ENCODE assay signal across 8 cellular contexts in the genomic region with DNA sequence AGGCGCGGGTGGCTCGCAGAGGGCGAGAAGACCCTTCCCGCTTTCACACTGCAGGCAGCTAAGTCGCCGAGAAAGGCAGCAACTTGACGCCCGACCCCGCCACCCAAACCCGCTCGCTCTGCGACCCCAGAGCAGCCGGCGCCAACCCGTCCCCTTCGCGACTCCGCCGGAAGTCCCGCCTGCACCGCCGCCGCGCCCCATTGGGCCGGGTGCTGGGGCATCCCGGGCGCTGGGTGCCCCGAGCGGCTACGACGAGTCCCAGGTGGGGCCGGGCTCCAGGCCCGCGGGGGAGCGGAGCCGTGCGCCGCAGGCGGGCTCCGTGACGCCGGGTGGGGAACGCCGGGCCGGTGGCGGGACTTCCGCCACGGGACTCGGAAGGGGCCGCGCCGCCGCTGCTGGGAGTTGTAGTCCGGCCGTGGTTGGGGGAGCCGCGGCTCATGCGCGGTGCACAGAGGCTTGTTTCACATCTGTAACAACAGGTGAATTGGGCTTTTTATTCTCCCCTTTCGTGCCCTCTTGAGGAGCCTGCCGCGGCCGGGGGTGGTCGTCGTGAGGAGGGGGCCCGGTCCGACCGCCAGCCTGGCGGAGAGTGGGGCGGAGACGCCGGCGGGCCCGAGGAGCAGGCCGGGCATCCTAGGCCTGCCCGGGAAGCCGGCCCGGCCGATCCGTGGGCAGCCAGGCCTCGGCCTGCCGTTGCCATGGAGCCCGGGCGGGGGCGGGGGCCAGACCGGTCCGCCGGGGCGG. TPM values are rescaled to one million over a fixed set of nuclear protein-coding genes. Genes with fewer than 3 reads are reported as not detected.
DNase-seq lines count a peak whose midpoint lies in the region; ATAC-seq and TF ChIP-seq lines count a peak whose summit lies in the region.

A gene with protein sequence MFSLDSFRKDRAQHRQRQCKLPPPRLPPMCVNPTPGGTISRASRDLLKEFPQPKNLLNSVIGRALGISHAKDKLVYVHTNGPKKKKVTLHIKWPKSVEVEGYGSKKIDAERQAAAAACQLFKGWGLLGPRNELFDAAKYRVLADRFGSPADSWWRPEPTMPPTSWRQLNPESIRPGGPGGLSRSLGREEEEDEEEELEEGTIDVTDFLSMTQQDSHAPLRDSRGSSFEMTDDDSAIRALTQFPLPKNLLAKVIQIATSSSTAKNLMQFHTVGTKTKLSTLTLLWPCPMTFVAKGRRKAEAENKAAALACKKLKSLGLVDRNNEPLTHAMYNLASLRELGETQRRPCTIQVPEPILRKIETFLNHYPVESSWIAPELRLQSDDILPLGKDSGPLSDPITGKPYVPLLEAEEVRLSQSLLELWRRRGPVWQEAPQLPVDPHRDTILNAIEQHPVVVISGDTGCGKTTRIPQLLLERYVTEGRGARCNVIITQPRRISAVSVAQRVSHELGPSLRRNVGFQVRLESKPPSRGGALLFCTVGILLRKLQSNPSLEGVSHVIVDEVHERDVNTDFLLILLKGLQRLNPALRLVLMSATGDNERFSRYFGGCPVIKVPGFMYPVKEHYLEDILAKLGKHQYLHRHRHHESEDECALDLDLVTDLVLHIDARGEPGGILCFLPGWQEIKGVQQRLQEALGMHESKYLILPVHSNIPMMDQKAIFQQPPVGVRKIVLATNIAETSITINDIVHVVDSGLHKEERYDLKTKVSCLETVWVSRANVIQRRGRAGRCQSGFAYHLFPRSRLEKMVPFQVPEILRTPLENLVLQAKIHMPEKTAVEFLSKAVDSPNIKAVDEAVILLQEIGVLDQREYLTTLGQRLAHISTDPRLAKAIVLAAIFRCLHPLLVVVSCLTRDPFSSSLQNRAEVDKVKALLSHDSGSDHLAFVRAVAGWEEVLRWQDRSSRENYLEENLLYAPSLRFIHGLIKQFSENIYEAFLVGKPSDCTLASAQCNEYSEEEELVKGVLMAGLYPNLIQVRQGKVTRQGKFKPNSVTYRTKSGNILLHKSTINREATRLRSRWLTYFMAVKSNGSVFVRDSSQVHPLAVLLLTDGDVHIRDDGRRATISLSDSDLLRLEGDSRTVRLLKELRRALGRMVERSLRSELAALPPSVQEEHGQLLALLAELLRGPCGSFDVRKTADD (plus strand): TSS at position 405 of the 744 bp plus-strand sequence. CDS start 7,546 bp downstream, outside the sequence.

- H3K36me3 ChIP-seq in DOHH2 (ENCODE audit: control insufficient read depth, low read length) = peaks cover 14% of the 10 kb centered on the region
- H3K36me3 ChIP-seq in neural progenitor cell = no peaks in the 10 kb centered on the region
- H3K36me3 ChIP-seq in stomach smooth muscle (ENCODE audit: control insufficient read depth in 2 of 2, insufficient read depth in 2 of 2, low read length in 2 of 2) = peaks cover 2 to 5% of the 10 kb centered on the region in 2 donors

- H3K27ac Mint-ChIP-seq in neural progenitor cell = peak within 1 kb of the TSS; percentile 100

- H3K36me3 Mint-ChIP-seq in neural progenitor cell = peaks cover 5% of the 10 kb centered on the region

- peak within 1 kb of the TSS; percentile 97 for H3K4me3 Mint-ChIP-seq in neural progenitor cell

- peak; percentile 82 for DNase-seq in SIG-M5 treated with dmso at 0.1 percent for 504 hours (lab: John Stamatoyannopoulos, UW; ENCODE audit: unreplicated experiment)
- DNase-seq in activated gamma-delta T cell treated with anti-CD3 and anti-CD28 coated beads, Interleukin-2, amount 50 U/mL, for 16 hours (ENCODE audit: low read depth) = peak; percentile 72
- peak; percentile 87 to 96 for DNase-seq in foreskin fibroblast
- DNase-seq in neural progenitor cell (ENCODE audit: low spot score) = peak; percentile 91

- H3K27me3 ChIP-seq in DOHH2 (ENCODE audit: control insufficient read depth, low read length) (no peaks in the 10 kb centered on the region), neural progenitor cell (no peaks in the 10 kb centered on the region), stomach smooth muscle (ENCODE audit: control insufficient read depth in 1 of 2, insufficient read depth in 2 of 2, low read length in 2 of 2) (no peaks in the 10 kb centered on the region)

- no peak for TF ChIP-seq RAD21 in Ishikawa (IDR thresholded peaks at IDR 0.05; ENCODE audit: low read depth)

- TF ChIP-seq CTCF in DOHH2 (IDR thresholded peaks at IDR 0.05; ENCODE audit: low read depth, low read length, poor library complexity, severe bottlenecking) = no peak
- TF ChIP-seq CTCF in foreskin fibroblast (IDR thresholded peaks at IDR 0.05; ENCODE audit: low read depth, low read length) = no peak
- no peak for TF ChIP-seq CTCF in neural progenitor cell (IDR thresholded peaks at IDR 0.05)

- peak within 1 kb of the TSS; percentile 92 for H2AFZ ChIP-seq in neural progenitor cell (replicated peaks)

- H3K27ac ChIP-seq in DOHH2 (ENCODE audit: low read depth, low read length) (peak within 1 kb of the TSS; percentile 59), neural progenitor cell (peak within 1 kb of the TSS; percentile 90), stomach smooth muscle (ENCODE audit: low read length) (peak within 1 kb of the TSS; percentile 91)

- no peak for TF ChIP-seq EP300 in Ishikawa (IDR thresholded peaks at IDR 0.05; ENCODE audit: borderline replicate concordance)

- H3K79me2 ChIP-seq in DOHH2 (ENCODE audit: control insufficient read depth, low read length) = peaks cover 22% of the 10 kb centered on the region
- H3K79me2 ChIP-seq in neural progenitor cell (ENCODE audit: low read depth) = peaks cover 59% of the 10 kb centered on the region

- H3K9me2 ChIP-seq in DOHH2 (replicated peaks; ENCODE audit: control insufficient read depth, low read length) = no peaks in the 10 kb centered on the region

- H3K4me2 ChIP-seq in DOHH2 (ENCODE audit: low read length) = peak within 1 kb of the TSS; percentile 91
- peak within 1 kb of the TSS; percentile 96 for H3K4me2 ChIP-seq in neural progenitor cell

- H3K4me1 Mint-ChIP-seq in neural progenitor cell = peaks cover 29% of the 10 kb centered on the region

- H3K9ac ChIP-seq in neural progenitor cell = peak within 1 kb of the TSS; percentile 96
- H3K9ac ChIP-seq in stomach smooth muscle (ENCODE audit: low read length in 2 of 2) = peak within 1 kb of the TSS; percentile 87 to 94

- H3F3A ChIP-seq in DOHH2 (ENCODE audit: control insufficient read depth, insufficient read depth) = peaks cover 3% of the 10 kb centered on the region
- peaks cover 32% of the 10 kb centered on the region for H3F3A ChIP-seq in neural progenitor cell (ENCODE audit: low read depth)

- no peaks in the 10 kb centered on the region for H3K9me3 Mint-ChIP-seq in neural progenitor cell

- ATAC-seq in GM21619 (IDR thresholded peaks at IDR 0.05; ENCODE audit: unreplicated experiment) = peak; percentile 79

- H3K9me3 ChIP-seq in DOHH2 (ENCODE audit: control insufficient read depth, insufficient read depth, low read length) (no peaks in the 10 kb centered on the region), neural progenitor cell (ENCODE audit: low read depth) (no peaks in the 10 kb centered on the region), stomach smooth muscle (ENCODE audit: control insufficient read depth in 2 of 2, low read length in 2 of 2) (no peaks in the 10 kb centered on the region)

- H4K20me1 ChIP-seq in DOHH2 (ENCODE audit: control insufficient read depth, insufficient read depth, low read depth, low read length) (no peaks in the 10 kb centered on the region), neural progenitor cell (ENCODE audit: low read depth) (peaks cover 4% of the 10 kb centered on the region)

- H3K4me3 ChIP-seq in DOHH2 (ENCODE audit: low read length) (peak within 1 kb of the TSS; percentile 95), foreskin fibroblast (ENCODE audit: low read depth in 1 of 2, low read length in 2 of 2) (peak within 1 kb of the TSS; percentile 75 to 91), neural progenitor cell (peak within 1 kb of the TSS; percentile 98), stomach smooth muscle (ENCODE audit: low read length in 2 of 2) (peak within 1 kb of the TSS; percentile 89)

- H3K27me3 Mint-ChIP-seq in neural progenitor cell (ENCODE audit: insufficient read depth, low read depth) = peaks cover 5% of the 10 kb centered on the region

- peaks cover 18% of the 10 kb centered on the region for H3K4me1 ChIP-seq in DOHH2 (ENCODE audit: control insufficient read depth, low read length)
- peaks cover 12% of the 10 kb centered on the region for H3K4me1 ChIP-seq in neural progenitor cell
- H3K4me1 ChIP-seq in stomach smooth muscle (ENCODE audit: control insufficient read depth, insufficient read depth, low read length) = peaks cover 26% of the 10 kb centered on the region

TF ChIP-seq in Ishikawa, 13 proteins besides CTCF, POLR2A, EP300 and RAD21:
- TF ChIP-seq TEAD4 (IDR thresholded peaks at IDR 0.05) (no peak), TCF12 (IDR thresholded peaks at IDR 0.05; ENCODE audit: low read depth) (no peak; the same call in 1 of the 2 replicates), EGR1 (IDR thresholded peaks at IDR 0.05) (peak; percentile 88), FOXM1 (IDR thresholded peaks at IDR 0.05; ENCODE audit: borderline replicate concordance, low read depth) (no peak), TAF1 (IDR thresholded peaks at IDR 0.05; ENCODE audit: low read depth) (peak; percentile 56; the same call in 1 of the 2 replicates), CREB1 (IDR thresholded peaks at IDR 0.05; ENCODE audit: low read depth) (no peak), NFIC (IDR thresholded peaks at IDR 0.05) (no peak), YY1 (IDR thresholded peaks at IDR 0.05; ENCODE audit: low read depth) (no peak; the same call in 1 of the 2 replicates), ZBTB7A (IDR thresholded peaks at IDR 0.05; ENCODE audit: low read depth) (0 out of 2 replicates have a peak, but pooled peaks have one; percentile 5)
- TF ChIP-seq, protein P1, sequence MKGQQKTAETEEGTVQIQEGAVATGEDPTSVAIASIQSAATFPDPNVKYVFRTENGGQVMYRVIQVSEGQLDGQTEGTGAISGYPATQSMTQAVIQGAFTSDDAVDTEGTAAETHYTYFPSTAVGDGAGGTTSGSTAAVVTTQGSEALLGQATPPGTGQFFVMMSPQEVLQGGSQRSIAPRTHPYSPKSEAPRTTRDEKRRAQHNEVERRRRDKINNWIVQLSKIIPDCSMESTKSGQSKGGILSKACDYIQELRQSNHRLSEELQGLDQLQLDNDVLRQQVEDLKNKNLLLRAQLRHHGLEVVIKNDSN (IDR thresholded peaks at IDR 0.05) = peak; percentile 91
- TF ChIP-seq, protein P2, sequence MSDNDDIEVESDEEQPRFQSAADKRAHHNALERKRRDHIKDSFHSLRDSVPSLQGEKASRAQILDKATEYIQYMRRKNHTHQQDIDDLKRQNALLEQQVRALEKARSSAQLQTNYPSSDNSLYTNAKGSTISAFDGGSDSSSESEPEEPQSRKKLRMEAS (IDR thresholded peaks at IDR 0.05) = 0 out of 2 replicates have a peak, but pooled peaks have one; percentile 8

RNA-seq across cellular contexts. Expression of the gene that starts here (rescaled TPM):
- 70.9 and 116 TPM in 2 replicates for total RNA-seq in neural progenitor cell (ENCODE audit: low replicate concordance)

Comparison
In these comparisons a context has a peak if more than half of its experiments do, and no peak if none do; other contexts are left out.
1. Peak in every context shown above with its lines: DNase-seq, ATAC-seq, H3K4me3 ChIP-seq and H3K27ac ChIP-seq.